ENCODE assay signal across 8 cellular contexts in the genomic region with DNA sequence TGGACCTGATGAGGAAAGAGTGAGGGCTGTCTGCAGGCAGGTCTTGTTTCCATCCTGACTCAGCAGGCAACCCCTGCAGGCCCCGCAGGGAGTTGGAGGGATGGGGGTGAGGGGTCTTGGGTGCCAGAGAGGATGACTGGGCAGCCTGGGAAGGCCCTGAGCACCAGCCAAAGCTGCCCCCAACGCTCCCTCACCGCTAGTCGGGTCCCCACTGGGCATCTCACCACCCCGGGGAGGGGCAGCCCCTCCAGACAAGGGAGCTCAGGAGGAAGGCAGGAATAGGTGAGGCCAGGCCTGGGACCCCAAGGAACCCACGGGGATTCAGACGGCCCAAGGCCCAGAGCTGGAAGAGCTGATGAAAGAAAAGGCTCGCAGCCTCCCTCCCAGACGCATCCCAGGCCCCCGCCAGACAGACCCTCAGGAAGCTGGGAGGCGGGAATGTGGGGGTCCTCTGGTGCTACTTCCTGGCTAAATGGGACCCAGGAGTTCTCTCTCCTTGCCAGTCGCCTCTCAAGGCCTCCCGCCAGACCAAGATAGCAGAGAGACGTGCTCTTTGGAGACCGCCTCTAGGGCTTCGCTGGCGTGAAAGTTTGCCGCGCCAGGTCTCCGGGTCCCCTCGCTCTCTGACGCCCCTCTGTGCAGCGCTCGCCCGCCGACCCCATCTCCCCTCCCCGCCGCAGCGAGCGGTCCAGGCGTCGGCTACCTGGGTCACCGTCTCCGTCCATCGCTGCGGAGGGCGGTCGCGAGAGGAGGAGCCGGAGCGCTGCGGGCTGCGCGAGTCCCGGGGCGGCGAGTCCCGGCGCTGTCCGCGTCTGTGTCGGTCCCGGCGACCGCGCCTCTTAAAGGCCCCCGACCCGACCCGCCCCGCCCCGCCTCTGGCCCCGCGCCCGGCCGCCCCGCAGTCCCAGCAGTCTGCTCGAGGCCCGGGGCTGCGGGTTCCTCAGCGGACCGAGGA. TPM values are rescaled to one million over a fixed set of nuclear protein-coding genes. Genes with fewer than 3 reads are reported as not detected.
DNase-seq lines count a peak whose midpoint lies in the region; ATAC-seq and TF ChIP-seq lines count a peak whose summit lies in the region.

FBXO2 (minus strand) TSS at position 814 of the 955 bp plus-strand sequence; CDS start at position 725, 89 bp downstream.

- peak within 1 kb of the TSS; percentile 72 to 92 (median 80) for H3K4me3 Mint-ChIP-seq in naive B cell

- POLR2A ChIA-PET in AG04450 (lab: Yijun Ruan, JAX): interaction anchor here (1.2 kb wide), 1 partner anchor 10 kb away, joined by 5 read pairs; the partner anchor contains the start of gene FBXO6
- POLR2A ChIA-PET in SK-N-SH (lab: Yijun Ruan, JAX): interaction anchor here (0.7 to 2.2 kb wide), 4 partner anchors 10 to 555 kb away, joined by 3 to 8 read pairs (median 3); partner anchors contain the start of genes DRAXIN, EXOSC10 and FBXO6

- no peak for TF ChIP-seq CTCF in AG04450 (IDR thresholded peaks at IDR 0.05; ENCODE audit: low read depth, low read length)
- no peak for TF ChIP-seq CTCF in SK-N-SH (IDR thresholded peaks at IDR 0.05)
- no peak for TF ChIP-seq CTCF in epithelial cell of esophagus (IDR thresholded peaks at IDR 0.05; ENCODE audit: insufficient read depth, low read depth, low read length, missing control alignments)

- DNase-seq in AG04450 (ENCODE audit: low read depth, low spot score): no peak
- peak; percentile 89 for DNase-seq in SK-N-SH
- peak; percentile 70 for DNase-seq in epithelial cell of esophagus (ENCODE audit: low read depth)
- no peak for DNase-seq in naive B cell
- no peak for DNase-seq in NCI-H2029 (lab: John Stamatoyannopoulos, UW)

- peaks cover 3 to 5% of the 10 kb centered on the region in 2 experiments for H3K36me3 ChIP-seq in SK-N-SH (replicated peaks in 1 of 2; ENCODE audit: control insufficient read depth in 1 of 2, insufficient read depth in 2 of 2, low read length in 1 of 2)

- H3K9me3 ChIP-seq in AG04450 (ENCODE audit: control insufficient read depth, insufficient read depth, low read length): no peaks in the 10 kb centered on the region; the same call in 1 of the 2 replicates
- H3K9me3 ChIP-seq in SK-N-SH: no peaks in the 10 kb centered on the region

- peaks cover 0 to 12% (median 0%) of the 10 kb centered on the region in 3 donors for H3K27me3 Mint-ChIP-seq in naive B cell

- peak within 1 kb of the TSS in 2 of 6 donors; percentile 20 to 69 for H3K27ac Mint-ChIP-seq in naive B cell

- no peak for TF ChIP-seq EP300 in SK-N-SH (IDR thresholded peaks at IDR 0.05; ENCODE audit: borderline replicate concordance in 1 of 2, low read depth in 1 of 2, low read length in 1 of 2)

- H3K4me3 ChIP-seq in AG04450 (ENCODE audit: low read depth, low read length) (peak within 1 kb of the TSS; percentile 69), SK-N-SH (ENCODE audit: low read depth in 2 of 2, low read length in 1 of 2) (peak within 1 kb of the TSS; percentile 61 to 69), epithelial cell of esophagus (ENCODE audit: low read length) (peak within 1 kb of the TSS; percentile 75)

- CTCF ChIA-PET in AG04450 (lab: Charles Lee) (interaction anchor here (0.6 to 1.8 kb wide), 6 partner anchors 10 to 616 kb away, joined by 3 to 6 read pairs (median 4); partner anchors contain the start of gene FBXO6), SK-N-SH (lab: Yijun Ruan, JAX) (interaction anchor here (0.7 to 5.8 kb wide), 14 partner anchors 8 to 617 kb away, joined by 3 to 66 read pairs (median 4); partner anchors contain the start of gene FBXO6)

- no peaks in the 10 kb centered on the region for H3K36me3 Mint-ChIP-seq in naive B cell

- H2AFZ ChIP-seq in SK-N-SH (ENCODE audit: low read depth): peak within 1 kb of the TSS; percentile 68; the same call in 1 of the 2 replicates

- peak within 1 kb of the TSS; percentile 55 for H3K9ac ChIP-seq in SK-N-SH

- H3F3A ChIP-seq in SK-N-SH (replicated peaks; ENCODE audit: insufficient read depth): no peaks in the 10 kb centered on the region

- WGBS in SK-N-SH (ENCODE audit: low lambda C conversion rate): 47% methylated on average over 21 of the region's 71 CpGs

- peaks cover 0 to 2% (median 0%) of the 10 kb centered on the region in 7 donors for H3K9me3 Mint-ChIP-seq in naive B cell

- ATAC-seq in GM19397 (IDR thresholded peaks at IDR 0.05; ENCODE audit: unreplicated experiment) (peak; percentile 8), naive B cell (ENCODE audit: low read depth in 2 of 2) (peak; percentile 24), HG02610 (IDR thresholded peaks at IDR 0.05; ENCODE audit: unreplicated experiment) (no peak), GM19395 (IDR thresholded peaks at IDR 0.05; ENCODE audit: unreplicated experiment) (no peak)

- no peaks in the 10 kb centered on the region for H3K9me2 ChIP-seq in SK-N-SH

- H3K27ac ChIP-seq in AG04450 (ENCODE audit: low read depth, low read length) (no peak within 1 kb of the TSS), SK-N-SH (ENCODE audit: low read depth in 2 of 2, low read length in 1 of 2) (peak within 1 kb of the TSS in 1 of 2 experiments; percentile 43; a peak in 1 of 4 replicates)

- peak within 1 kb of the TSS; percentile 96 for H3K4me2 ChIP-seq in SK-N-SH

- peaks cover 14 to 30% (median 27%) of the 10 kb centered on the region in 3 donors for H3K4me1 Mint-ChIP-seq in naive B cell

- TF ChIP-seq RAD21 in SK-N-SH (IDR thresholded peaks at IDR 0.05; ENCODE audit: low read length): no peak

- no peaks in the 10 kb centered on the region for H4K20me1 ChIP-seq in SK-N-SH (ENCODE audit: insufficient read depth)

- H3K27me3 ChIP-seq in AG04450 (ENCODE audit: control insufficient read depth, insufficient read depth, low read length) (peaks cover 22% of the 10 kb centered on the region), SK-N-SH (ENCODE audit: insufficient read depth) (no peaks in the 10 kb centered on the region)

- H3K79me2 ChIP-seq in SK-N-SH (ENCODE audit: insufficient read depth): peaks cover 6% of the 10 kb centered on the region; the same call in 1 of the 2 replicates

- H3K4me1 ChIP-seq in SK-N-SH (ENCODE audit: control insufficient read depth in 1 of 2, insufficient read depth in 2 of 2, low read depth in 1 of 2, low read length in 1 of 2): peaks cover 0 to 28% of the 10 kb centered on the region in 2 experiments; a peak in 1 of 4 replicates

TF ChIP-seq in SK-N-SH, 30 proteins besides CTCF, POLR2A, EP300 and RAD21 (continues in another document):
- TF ChIP-seq FOXM1 (IDR thresholded peaks at IDR 0.05; ENCODE audit: low read depth) (no peak), SIN3A (IDR thresholded peaks at IDR 0.05; ENCODE audit: borderline replicate concordance, low read depth, low read length) (no peak), RCOR1 (IDR thresholded peaks at IDR 0.05; ENCODE audit: low read length) (no peak), YY1 (IDR thresholded peaks at IDR 0.05; ENCODE audit: low read depth) (no peak), FOXJ3 (CRISPR knock-in tag; IDR thresholded peaks at IDR 0.05) (no peak), GABPA (IDR thresholded peaks at IDR 0.05; ENCODE audit: low read depth) (no peak), REST (IDR thresholded peaks at IDR 0.05; ENCODE audit: low read depth, low read length) (no peak), MXI1 (IDR thresholded peaks at IDR 0.05; ENCODE audit: low read depth, low read length) (no peak), SMC3 (IDR thresholded peaks at IDR 0.05; ENCODE audit: low read depth, low read length) (no peak), ELF1 (IDR thresholded peaks at IDR 0.05) (no peak)
- TF ChIP-seq, protein P1, sequence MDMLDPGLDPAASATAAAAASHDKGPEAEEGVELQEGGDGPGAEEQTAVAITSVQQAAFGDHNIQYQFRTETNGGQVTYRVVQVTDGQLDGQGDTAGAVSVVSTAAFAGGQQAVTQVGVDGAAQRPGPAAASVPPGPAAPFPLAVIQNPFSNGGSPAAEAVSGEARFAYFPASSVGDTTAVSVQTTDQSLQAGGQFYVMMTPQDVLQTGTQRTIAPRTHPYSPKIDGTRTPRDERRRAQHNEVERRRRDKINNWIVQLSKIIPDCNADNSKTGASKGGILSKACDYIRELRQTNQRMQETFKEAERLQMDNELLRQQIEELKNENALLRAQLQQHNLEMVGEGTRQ (IDR thresholded peaks at IDR 0.05; ENCODE audit: borderline replicate concordance, low read depth, low read length): no peak

RNA-seq across cellular contexts. Expression of gene FBXO2, which starts in this region (rescaled TPM):
- polyA plus RNA-seq in AG04450 (2011; rRNA removed): 1.3 and 1.5 TPM in 2 replicates
- polyA minus RNA-seq in AG04450 (2011; rRNA and poly(A)+ RNA removed): 0.39 and 1.0 TPM in 2 replicates
- polyA plus RNA-seq in SK-N-SH (2012; rRNA removed): 17.0 and 21.7 TPM in 2 replicates
- polyA plus RNA-seq in SK-N-SH (2012; cell fraction: cytosol; rRNA removed): 15.5 and 15.7 TPM in 2 replicates
- polyA plus RNA-seq in SK-N-SH (2012; cell fraction: nucleus; rRNA removed): 21.5 and 21.9 TPM in 2 replicates
- 1 to 10 TPM; 5.8 to 10.0 (median 6.6) TPM for polyA plus RNA-seq in naive B cell (ENCODE audit: low read depth in 6 of 6)

Comparison
In these comparisons a context has a peak if more than half of its experiments do, and no peak if none do; other contexts are left out.
1. DNase-seq: peak in SK-N-SH (single experiment) and epithelial cell of esophagus (single experiment); none in AG04450 (single experiment), naive B cell (single experiment) and NCI-H2029 (single experiment).
2. ATAC-seq: peak in GM19397 (single experiment) and naive B cell (2 of 2); none in HG02610 (single experiment) and GM19395 (single experiment).
3. Peak in every context shown above with its lines, with median percentiles within 50 percentile points of each other: H3K4me3 ChIP-seq.